ENCODE assay signal across 23 cellular contexts in the genomic region with DNA sequence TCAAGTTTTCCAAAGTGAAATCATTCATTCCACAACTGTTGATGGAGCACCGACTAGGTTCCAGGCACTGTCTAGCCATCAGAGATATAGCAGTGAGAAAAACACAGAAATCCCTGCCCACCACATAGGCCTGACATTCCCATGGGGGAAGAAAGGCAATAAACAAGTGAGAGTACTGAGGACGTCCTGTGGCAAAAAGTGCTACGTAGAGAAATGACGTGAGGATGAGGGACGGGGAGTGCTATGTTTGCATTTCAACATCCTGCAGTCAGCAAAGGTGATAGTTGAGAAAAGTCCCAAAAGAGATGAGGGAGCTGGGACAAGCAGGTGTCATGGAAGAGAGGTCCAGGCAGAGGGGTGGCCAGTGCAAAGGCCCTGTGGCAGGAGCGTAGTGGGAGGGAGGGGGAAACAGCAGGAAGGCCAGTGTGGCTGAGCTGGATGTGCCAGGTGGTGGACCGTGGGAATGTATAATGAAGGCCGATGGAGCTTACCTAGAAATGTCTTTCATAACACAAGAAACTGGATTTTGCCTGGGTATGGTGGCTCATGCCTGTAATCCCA. TPM values are rescaled to one million over a fixed set of nuclear protein-coding genes. Genes with fewer than 3 reads are reported as not detected.
DNase-seq lines count a peak whose midpoint lies in the region; ATAC-seq and TF ChIP-seq lines count a peak whose summit lies in the region.
"Had no signal": no experiment of that assay in that cellular context is flagged by ENCODE, and none has a peak within 500 bp of the region (broad histone marks: within the 10 kb centered on the region; RNA-seq: fewer than 3 reads in every experiment).

No MANE protein-coding gene starts in this region.

- H3K9ac ChIP-seq in liver (ENCODE audit: low read depth in 1 of 2, low read length in 2 of 2): no peak overlapping the region
- H3K9ac ChIP-seq: parathyroid adenoma had no signal

- intact Hi-C loops in heart left ventricle (cut with DNase I) (no loop called here), sciatic nerve (cut with DNase I) (no loop called here)

- no peak for ATAC-seq in heart left ventricle
- no peak for ATAC-seq in sciatic nerve
- ATAC-seq: GM12878; HCT116; naive thymus-derived CD4-positive, alpha-beta T cell had no signal

- peak; percentile 10 to 57 for TF ChIP-seq RAD21 in liver (IDR thresholded peaks at IDR 0.05)

- no peak overlapping the region for H3K4me3 Mint-ChIP-seq in activated CD4-positive, alpha-beta memory T cell treated with anti-CD3 and anti-CD28 coated beads, Interleukin-2, amount 10 ng/mL, durations not matched to agents 7 days and 5 days

- H3K4me1 ChIP-seq in right atrium auricular region: peaks cover 0 to 17% of the 10 kb centered on the region in 2 donors
- peaks cover 0 to 28% (median 5%) of the 10 kb centered on the region in 12 donors for H3K4me1 ChIP-seq in heart left ventricle
- peaks cover 13 to 46% (median 38%) of the 10 kb centered on the region in 4 donors for H3K4me1 ChIP-seq in liver (ENCODE audit: control insufficient read depth in 4 of 4, insufficient read depth in 4 of 4, low read length in 3 of 4)
- H3K4me1 ChIP-seq: parathyroid adenoma had no signal

- TF ChIP-seq CTCF in right atrium auricular region (IDR thresholded peaks at IDR 0.05): no peak
- no peak for TF ChIP-seq CTCF in heart left ventricle (IDR thresholded peaks at IDR 0.05)
- TF ChIP-seq CTCF in liver (IDR thresholded peaks at IDR 0.05; ENCODE audit: low read depth, low read length, missing input control): no peak

- WGBS in heart left ventricle, 4 donors: 93 to 96% (median 95%) methylated on average over 8 of the region's 8 CpGs
- 64% methylated on average over 8 of the region's 8 CpGs for WGBS in liver

- no peaks in the 10 kb centered on the region for H3K36me3 ChIP-seq in right atrium auricular region
- no peaks in the 10 kb centered on the region for H3K36me3 ChIP-seq in heart left ventricle
- no peaks in the 10 kb centered on the region for H3K36me3 ChIP-seq in liver (ENCODE audit: control insufficient read depth in 4 of 4, insufficient read depth in 3 of 4, low read depth in 1 of 4, low read length in 3 of 4)
- H3K36me3 ChIP-seq: SJSA1, suprapubic skin had no signal

- peak overlapping the region; percentile 79 for H3K27ac Mint-ChIP-seq in activated CD4-positive, alpha-beta memory T cell treated with anti-CD3 and anti-CD28 coated beads, Interleukin-2, amount 10 ng/mL, durations not matched to agents 7 days and 5 days

- no peak for TF ChIP-seq POLR2A in heart left ventricle (IDR thresholded peaks at IDR 0.05)

- H3K4me1 Mint-ChIP-seq in activated CD4-positive, alpha-beta memory T cell treated with anti-CD3 and anti-CD28 coated beads, Interleukin-2, amount 10 ng/mL, durations not matched to agents 7 days and 5 days: peaks cover 82% of the 10 kb centered on the region

- H3K27ac ChIP-seq in right atrium auricular region (no peak overlapping the region), heart left ventricle (no peak overlapping the region), liver (ENCODE audit: low read depth in 1 of 2, low read length in 2 of 2) (peak overlapping the region; percentile 39 to 69)
- H3K27ac ChIP-seq: parathyroid adenoma, SJSA1, suprapubic skin had no signal

- POLR2A ChIA-PET in activated CD4-positive, alpha-beta memory T cell treated with anti-CD3 and anti-CD28 coated beads, Interleukin-2, amount 10 ng/mL, durations not matched to agents 7 days and 5 days (lab: Charles Lee): interaction anchor here (0.8 to 4.8 kb wide), 9 partner anchors 9 to 44 kb away, joined by 3 to 50 read pairs (median 5); partner anchors contain the start of gene FURIN

- peak; percentile 46 for DNase-seq in right atrium auricular region (ENCODE audit: low spot score)
- no peak for DNase-seq in heart left ventricle
- DNase-seq in activated CD4-positive, alpha-beta memory T cell treated with anti-CD3 and anti-CD28 coated beads, Interleukin-2, amount 10 ng/mL, durations not matched to agents 7 days and 5 days: no peak
- no peak for DNase-seq in sciatic nerve (ENCODE audit: low spot score)
- no peak for DNase-seq in NCI-H2107 (lab: John Stamatoyannopoulos, UW)
- no peak for DNase-seq in NCI-H2227 treated with DMSO at 0.1 percent for 48 hours (lab: John Stamatoyannopoulos, UW)
- DNase-seq: amniotic stem cell; COR-L47; cortex of kidney; DND-41; glutamatergic neuron; MM.1S; naive thymus-derived CD4-positive, alpha-beta T cell; NCI-H1436; NCI-H2171; NCI-H69; stimulated activated CD8-positive, alpha-beta memory T cell treated with anti-CD3 and anti-CD28 coated beads, Interleukin-4, amount 100 ng/mL, for 48 hours had no signal

- H3K9me3 ChIP-seq in right atrium auricular region (no peaks in the 10 kb centered on the region), heart left ventricle (no peaks in the 10 kb centered on the region), liver (ENCODE audit: control insufficient read depth in 4 of 4, low read length in 3 of 4) (no peaks in the 10 kb centered on the region)
- H3K9me3 ChIP-seq: SJSA1, suprapubic skin had no signal

- no peak overlapping the region for H3K4me3 ChIP-seq in right atrium auricular region
- no peak overlapping the region for H3K4me3 ChIP-seq in heart left ventricle
- H3K4me3 ChIP-seq in liver (ENCODE audit: low read depth in 1 of 3, low read length in 3 of 3): no peak overlapping the region
- H3K4me3 ChIP-seq: GM12878, SJSA1, suprapubic skin had no signal

- no peaks in the 10 kb centered on the region for H3K27me3 Mint-ChIP-seq in activated CD4-positive, alpha-beta memory T cell treated with anti-CD3 and anti-CD28 coated beads, Interleukin-2, amount 10 ng/mL, durations not matched to agents 7 days and 5 days
- H3K27me3 Mint-ChIP-seq: naive thymus-derived CD4-positive, alpha-beta T cell had no signal

- no peaks in the 10 kb centered on the region for H3K9me3 Mint-ChIP-seq in activated CD4-positive, alpha-beta memory T cell treated with anti-CD3 and anti-CD28 coated beads, Interleukin-2, amount 10 ng/mL, durations not matched to agents 7 days and 5 days

- peaks cover 12% of the 10 kb centered on the region for H3K36me3 Mint-ChIP-seq in activated CD4-positive, alpha-beta memory T cell treated with anti-CD3 and anti-CD28 coated beads, Interleukin-2, amount 10 ng/mL, durations not matched to agents 7 days and 5 days (ENCODE audit: low read depth)

- H3K27me3 ChIP-seq in right atrium auricular region (no peaks in the 10 kb centered on the region), heart left ventricle (no peaks in the 10 kb centered on the region), liver (ENCODE audit: control insufficient read depth in 4 of 4, insufficient read depth in 4 of 4, low read length in 3 of 4) (no peaks in the 10 kb centered on the region)
- H3K27me3 ChIP-seq: SJSA1, suprapubic skin had no signal

- CTCF ChIA-PET in activated CD4-positive, alpha-beta memory T cell treated with anti-CD3 and anti-CD28 coated beads, Interleukin-2, amount 10 ng/mL, durations not matched to agents 7 days and 5 days (lab: Charles Lee): interaction anchor here (1.0 kb wide), 1 partner anchor 20 kb away, joined by 4 read pairs; no protein-coding TSS in a partner anchor

TF ChIP-seq in liver, 16 proteins besides CTCF, POLR2A, EP300 and RAD21 (continues in another document):
- TF ChIP-seq, protein P1, sequence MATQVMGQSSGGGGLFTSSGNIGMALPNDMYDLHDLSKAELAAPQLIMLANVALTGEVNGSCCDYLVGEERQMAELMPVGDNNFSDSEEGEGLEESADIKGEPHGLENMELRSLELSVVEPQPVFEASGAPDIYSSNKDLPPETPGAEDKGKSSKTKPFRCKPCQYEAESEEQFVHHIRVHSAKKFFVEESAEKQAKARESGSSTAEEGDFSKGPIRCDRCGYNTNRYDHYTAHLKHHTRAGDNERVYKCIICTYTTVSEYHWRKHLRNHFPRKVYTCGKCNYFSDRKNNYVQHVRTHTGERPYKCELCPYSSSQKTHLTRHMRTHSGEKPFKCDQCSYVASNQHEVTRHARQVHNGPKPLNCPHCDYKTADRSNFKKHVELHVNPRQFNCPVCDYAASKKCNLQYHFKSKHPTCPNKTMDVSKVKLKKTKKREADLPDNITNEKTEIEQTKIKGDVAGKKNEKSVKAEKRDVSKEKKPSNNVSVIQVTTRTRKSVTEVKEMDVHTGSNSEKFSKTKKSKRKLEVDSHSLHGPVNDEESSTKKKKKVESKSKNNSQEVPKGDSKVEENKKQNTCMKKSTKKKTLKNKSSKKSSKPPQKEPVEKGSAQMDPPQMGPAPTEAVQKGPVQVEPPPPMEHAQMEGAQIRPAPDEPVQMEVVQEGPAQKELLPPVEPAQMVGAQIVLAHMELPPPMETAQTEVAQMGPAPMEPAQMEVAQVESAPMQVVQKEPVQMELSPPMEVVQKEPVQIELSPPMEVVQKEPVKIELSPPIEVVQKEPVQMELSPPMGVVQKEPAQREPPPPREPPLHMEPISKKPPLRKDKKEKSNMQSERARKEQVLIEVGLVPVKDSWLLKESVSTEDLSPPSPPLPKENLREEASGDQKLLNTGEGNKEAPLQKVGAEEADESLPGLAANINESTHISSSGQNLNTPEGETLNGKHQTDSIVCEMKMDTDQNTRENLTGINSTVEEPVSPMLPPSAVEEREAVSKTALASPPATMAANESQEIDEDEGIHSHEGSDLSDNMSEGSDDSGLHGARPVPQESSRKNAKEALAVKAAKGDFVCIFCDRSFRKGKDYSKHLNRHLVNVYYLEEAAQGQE (IDR thresholded peaks at IDR 0.05): peak; percentile 55
- TF ChIP-seq HNF4A (conservative IDR thresholded peaks at IDR 0.05): peak in 1 of 2 donors; percentile 38

RNA-seq across cellular contexts. Expression of gene FURIN, which starts 10.4 kb away (rescaled TPM):
- total RNA-seq in right atrium auricular region: 10 to 100 TPM; 57.1 to 82.8 TPM
- total RNA-seq in heart left ventricle: 100 to 1,000 TPM in 2 of 9 donors, 10 to 100 TPM in 7; 38.7 to 122 (median 64.8) TPM
- 100 to 1,000 TPM in 1 of 2 donors, 10 to 100 TPM in 1; 37.2 to 174 TPM for polyA plus RNA-seq in heart left ventricle
- 100 to 1,000 TPM; 550 to 553 TPM for total RNA-seq in activated CD4-positive, alpha-beta memory T cell treated with anti-CD3 and anti-CD28 coated beads, Interleukin-2, amount 10 ng/mL, durations not matched to agents 7 days and 5 days
- 100 to 1,000 TPM; 124 to 204 TPM for total RNA-seq in liver
- 100 to 1,000 TPM; 102 to 258 TPM for polyA plus RNA-seq in liver
- total RNA-seq in sciatic nerve: 51.6 TPM

RNA-seq across cellular contexts. Expression of gene FES, which starts 26.3 kb away (rescaled TPM):
- 10 to 100 TPM in 1 of 2 donors, 1 to 10 TPM in 1; 9.3 to 14.9 TPM for total RNA-seq in right atrium auricular region
- 10 to 100 TPM; 10.7 to 37.5 (median 15.9) TPM for total RNA-seq in heart left ventricle
- polyA plus RNA-seq in heart left ventricle: 10 to 100 TPM; 15.6 to 16.4 TPM
- 10 to 100 TPM; 31.2 to 32.4 TPM for total RNA-seq in activated CD4-positive, alpha-beta memory T cell treated with anti-CD3 and anti-CD28 coated beads, Interleukin-2, amount 10 ng/mL, durations not matched to agents 7 days and 5 days
- total RNA-seq in liver: 10 to 100 TPM; 42.8 to 43.1 TPM
- 10 to 100 TPM; 12.1 to 14.7 TPM for polyA plus RNA-seq in liver
- 44.8 TPM for total RNA-seq in sciatic nerve
- polyA plus RNA-seq: naive thymus-derived CD4-positive, alpha-beta T cell had no signal

RNA-seq across cellular contexts. Expression of gene MAN2A2, which starts 45.1 kb away (rescaled TPM):
- 10 to 100 TPM; 41.7 to 42.3 TPM for total RNA-seq in right atrium auricular region
- 100 to 1,000 TPM in 3 of 9 donors, 10 to 100 TPM in 6; 62.2 to 145 (median 89.0) TPM for total RNA-seq in heart left ventricle
- polyA plus RNA-seq in heart left ventricle: 10 to 100 TPM; 38.7 to 42.3 TPM
- total RNA-seq in activated CD4-positive, alpha-beta memory T cell treated with anti-CD3 and anti-CD28 coated beads, Interleukin-2, amount 10 ng/mL, durations not matched to agents 7 days and 5 days: 100 to 1,000 TPM; 132 to 133 TPM
- 100 to 1,000 TPM in 1 of 2 donors, 10 to 100 TPM in 1; 73.9 to 111 TPM for total RNA-seq in liver
- 10 to 100 TPM; 17.3 to 27.8 TPM for polyA plus RNA-seq in liver
- 150 TPM for total RNA-seq in sciatic nerve

Comparison
In these comparisons a context has a peak if more than half of its experiments do, and no peak if none do; other contexts are left out.
1. H3K27ac ChIP-seq: peak in liver (2 of 2); none in right atrium auricular region (0 of 2) and heart left ventricle (0 of 12).